In genomic region chr17:18225121-18225561, GRCh38 we compare ENCODE assay signal across 8 cellular contexts. TPM values are rescaled to one million over a fixed set of nuclear protein-coding genes. Genes with fewer than 3 reads are reported as not detected.
DNase-seq lines count a peak whose midpoint lies in the region; ATAC-seq and TF ChIP-seq lines count a peak whose summit lies in the region.

No MANE protein-coding gene starts in this region.

- DNase-seq in COR-L47 (lab: John Stamatoyannopoulos, UW) (peak; percentile 81), HuH-7.5 (ENCODE audit: low spot score) (peak; percentile 99), OCI-M1 (lab: John Stamatoyannopoulos, UW) (peak; percentile 89), activated T-cell treated with anti-CD3 and anti-CD28 coated beads for 24 hours (ENCODE audit: low read depth) (peak; percentile 94), epithelial cell of esophagus (ENCODE audit: low read depth) (peak; percentile 97), mucosa of gallbladder (ENCODE audit: low spot score) (peak; percentile 97)
- DNase-seq in stimulated activated CD8-positive, alpha-beta memory T cell treated with anti-CD3 and anti-CD28 coated beads, Interleukin-2, amount 100 ng/mL, for 1 hour (ENCODE audit: low read depth in 2 of 2): peak; percentile 87 to 93

- no peak for TF ChIP-seq CTCF in epithelial cell of esophagus (IDR thresholded peaks at IDR 0.05; ENCODE audit: insufficient read depth, low read depth, low read length, missing control alignments)

- H3K4me3 ChIP-seq in epithelial cell of esophagus (ENCODE audit: low read length): peak overlapping the region; percentile 45

- peak; percentile 72 for ATAC-seq in GM21526 (IDR thresholded peaks at IDR 0.05; ENCODE audit: low FRiP score, unreplicated experiment)

RNA-seq across cellular contexts. Expression of gene LLGL1, which starts 0.3 kb away (rescaled TPM):
- total RNA-seq in mucosa of gallbladder: 19.6 TPM

RNA-seq across cellular contexts. Expression of gene FLII, which starts 33.4 kb away (rescaled TPM):
- total RNA-seq in mucosa of gallbladder: 290 TPM

RNA-seq across cellular contexts. Expression of gene MIEF2, which starts 35.3 kb away (rescaled TPM):
- total RNA-seq in mucosa of gallbladder: 22.8 TPM

RNA-seq across cellular contexts. Expression of gene ALKBH5, which starts 41.5 kb away (rescaled TPM):
- total RNA-seq in mucosa of gallbladder: 123 TPM

Comparison
In these comparisons a context has a peak if more than half of its experiments do, and no peak if none do; other contexts are left out.
1. Peak in every context shown above with its lines: DNase-seq, ATAC-seq and H3K4me3 ChIP-seq.